Comparison of ENCODE assay signal across 19 cellular contexts in the genomic region with DNA sequence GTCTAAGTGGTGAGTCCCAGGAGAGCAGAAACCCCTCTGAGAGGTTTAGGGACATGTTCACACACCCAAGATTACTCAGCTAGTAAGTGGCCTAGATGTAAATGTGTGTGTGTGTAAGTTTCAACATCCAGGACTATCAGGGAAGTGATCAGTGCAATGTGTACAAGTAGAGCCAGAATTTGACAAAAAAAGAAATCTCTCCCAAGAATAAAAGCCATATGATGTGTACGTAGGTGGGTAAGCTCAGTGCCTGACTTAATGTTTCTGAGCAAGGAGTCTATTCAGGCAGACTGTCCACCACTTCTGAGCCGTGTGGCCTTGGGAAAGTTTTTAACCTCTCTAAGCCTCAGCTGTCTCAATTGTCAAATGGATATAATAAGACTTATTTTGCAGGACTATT.
DNase-seq lines count a peak whose midpoint lies in the region; ATAC-seq and TF ChIP-seq lines count a peak whose summit lies in the region.
"Had no signal": no experiment of that assay in that cellular context is flagged by ENCODE, and none has a peak within 500 bp of the region (broad histone marks: within the 10 kb centered on the region; RNA-seq: fewer than 3 reads in every experiment).

No MANE protein-coding gene starts in this region.

- H3K27me3 ChIP-seq in heart left ventricle, result no peaks in the 10 kb centered on the region
- H3K27me3 ChIP-seq in sigmoid colon, result no peaks in the 10 kb centered on the region
- H3K27me3 ChIP-seq in uterus, result no peaks in the 10 kb centered on the region

- H3K4me1 ChIP-seq in heart left ventricle, result peaks cover 10 to 55% (median 36%) of the 10 kb centered on the region in 12 donors
- H3K4me1 ChIP-seq in sigmoid colon, result peaks cover 0 to 67% (median 61%) of the 10 kb centered on the region in 4 donors
- peaks cover 6 to 21% of the 10 kb centered on the region in 2 donors for H3K4me1 ChIP-seq in uterus
- H3K4me1 ChIP-seq: HAP-1 had no signal

- H3K9me3 ChIP-seq in heart left ventricle, result no peaks in the 10 kb centered on the region
- no peaks in the 10 kb centered on the region for H3K9me3 ChIP-seq in sigmoid colon
- no peaks in the 10 kb centered on the region for H3K9me3 ChIP-seq in uterus
- H3K9me3 ChIP-seq: HAP-1 had no signal

- no peak for TF ChIP-seq EP300 in sigmoid colon (IDR thresholded peaks at IDR 0.05)

- intact Hi-C loops in heart left ventricle (cut with DNase I), result loop anchor here in 3 of 10 donors (5.0 to 10.0 kb wide), 2 partner anchors 133 to 136 kb away; a partner anchor contains a TSS
- intact Hi-C loops in Right ventricle myocardium superior (cut with DNase I), result no loop called here
- intact Hi-C loops in sigmoid colon (cut with DNase I), result loop anchor here (2.0 to 5.0 kb wide), 3 partner anchors 38 to 102 kb away; no protein-coding TSS in a partner anchor
- intact Hi-C loops in uterus (cut with DNase I; ENCODE audit: low total_unique reads), result no loop called here

- H3K27ac ChIP-seq in heart left ventricle, result peak overlapping the region; percentile 72 to 92 (median 88)
- H3K27ac ChIP-seq in sigmoid colon, result peak overlapping the region; percentile 81 to 94 (median 92)
- peak overlapping the region; percentile 89 to 98 for H3K27ac ChIP-seq in uterus
- H3K27ac ChIP-seq: C4-2B had no signal

- no peak for DNase-seq in heart left ventricle
- DNase-seq in Right ventricle myocardium superior, result no peak
- peak; percentile 55 for DNase-seq in inferior parietal cortex (ENCODE audit: extremely low spot score)
- DNase-seq in sigmoid colon, result no peak
- DNase-seq in uterus, result no peak
- DNase-seq in cortex of kidney (lab: John Stamatoyannopoulos, UW), result no peak
- no peak for DNase-seq in NCI-H345 treated with DMSO at 0.1 percent for 48 hours (lab: John Stamatoyannopoulos, UW; ENCODE audit: unreplicated experiment)
- DNase-seq: 8988T; activated CD4-positive, alpha-beta memory T cell treated with anti-CD3 and anti-CD28 coated beads, Interleukin-2, amount 10 ng/mL, durations not matched to agents 7 days and 5 days; activated T-cell treated with anti-CD3 and anti-CD28 coated beads, Interleukin-2, amount 50 U/mL, for 24 hours; DMS153; glutamatergic neuron; natural killer cell; NCI-H2029 treated with DMSO at 0.1 percent for 48 hours; NCI-H510A treated with DMSO at 0.1 percent for 48 hours; stimulated activated naive CD4-positive, alpha-beta T cell had no signal

- WGBS in heart left ventricle, 4 donors, result 70 to 88% (median 79%) methylated on average over 2 of the region's 2 CpGs
- 86 to 90% methylated on average over 2 of the region's 2 CpGs for WGBS in sigmoid colon, 2 donors

- no peak for TF ChIP-seq POLR2A in heart left ventricle (IDR thresholded peaks at IDR 0.05)
- TF ChIP-seq POLR2A in sigmoid colon (IDR thresholded peaks at IDR 0.05), result no peak
- TF ChIP-seq POLR2A in uterus (IDR thresholded peaks at IDR 0.05), result no peak

- H3K36me3 ChIP-seq in heart left ventricle (no peaks in the 10 kb centered on the region), sigmoid colon (no peaks in the 10 kb centered on the region), uterus (no peaks in the 10 kb centered on the region)
- H3K36me3 ChIP-seq: HAP-1 had no signal

- no peak overlapping the region for H3K4me3 ChIP-seq in heart left ventricle
- no peak overlapping the region for H3K4me3 ChIP-seq in sigmoid colon
- no peak overlapping the region for H3K4me3 ChIP-seq in uterus
- H3K4me3 ChIP-seq: HAP-1 had no signal

- TF ChIP-seq CTCF in heart left ventricle (IDR thresholded peaks at IDR 0.05) (no peak), sigmoid colon (IDR thresholded peaks at IDR 0.05) (no peak), uterus (IDR thresholded peaks at IDR 0.05) (no peak)

- ATAC-seq in heart left ventricle, result no peak
- ATAC-seq in Right ventricle myocardium superior (ENCODE audit: poor library complexity), result no peak
- no peak for ATAC-seq in HG03280 (IDR thresholded peaks at IDR 0.05; ENCODE audit: unreplicated experiment)
